8 cellular contexts compared by ENCODE assay signal in the genomic region with DNA sequence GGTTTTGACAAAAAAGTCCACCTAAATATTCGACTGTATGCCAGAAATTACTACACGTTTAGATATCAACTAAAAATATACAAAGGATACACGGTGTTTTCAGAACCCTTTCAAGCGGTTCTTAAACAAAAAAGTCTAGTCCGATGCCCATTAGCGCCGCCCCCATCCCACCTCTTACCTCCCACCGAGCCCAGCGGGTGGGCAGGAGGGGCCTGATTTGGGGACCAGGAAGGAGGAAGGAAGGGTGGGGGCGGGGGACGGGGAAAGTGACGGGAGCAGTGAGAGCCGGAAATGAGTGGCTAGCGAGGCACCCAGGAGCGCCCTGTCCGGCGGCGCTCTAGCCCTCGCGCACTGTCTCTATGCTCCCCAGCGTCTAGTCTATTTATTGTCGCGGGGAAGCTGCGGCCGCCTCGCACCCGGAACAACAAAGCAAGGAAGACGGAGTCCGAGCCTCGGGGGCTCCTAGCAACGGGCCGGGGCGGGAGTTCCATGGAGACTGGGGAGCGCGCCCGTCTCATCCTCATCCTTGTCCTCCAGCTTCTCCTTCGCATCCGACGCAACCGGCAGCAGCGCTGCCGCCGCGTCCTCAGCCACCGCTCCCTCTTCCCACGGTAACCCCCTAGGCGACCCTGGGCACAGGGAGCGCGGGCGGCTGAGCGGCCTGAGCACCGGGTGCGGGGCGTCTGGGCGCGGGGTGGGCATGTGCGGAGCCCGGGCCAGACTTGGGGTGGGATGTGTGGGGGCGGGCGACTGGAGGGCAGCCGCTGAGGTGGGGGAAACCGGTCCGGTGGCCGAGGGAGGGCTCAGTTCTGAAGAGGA.
DNase-seq lines count a peak whose midpoint lies in the region; ATAC-seq lines count a peak whose summit lies in the region.

A gene (plus strand): TSS at position 410 of the 819 bp plus-strand sequence. CDS start 26,902 bp downstream, outside the sequence.

- no peaks in the 10 kb centered on the region for H3K27me3 Mint-ChIP-seq in central memory CD8-positive, alpha-beta T cell

- H3K4me3 Mint-ChIP-seq in central memory CD8-positive, alpha-beta T cell = peak within 1 kb of the TSS; percentile 98

- DNase-seq in AG20443 (ENCODE audit: low spot score) (peak; percentile 95), NCI-H345 treated with DMSO at 0.1 percent for 48 hours (lab: John Stamatoyannopoulos, UW; ENCODE audit: unreplicated experiment) (peak; percentile 96), islet precursor cell (peak; percentile 98)
- peak; percentile 63 to 75 for DNase-seq in central memory CD8-positive, alpha-beta T cell (ENCODE audit: low spot score in 2 of 2)
- peak; percentile 91 for DNase-seq in stimulated activated CD4-positive, alpha-beta T cell treated with anti-CD3 and anti-CD28 coated beads, Interleukin-12 subunit alpha, Interleukin-12 subunit beta, amount 100 ng/mL, for 4 hours

- ATAC-seq in GM19035 (IDR thresholded peaks at IDR 0.05; ENCODE audit: unreplicated experiment) = peak; percentile 90
- ATAC-seq in HG03342 (IDR thresholded peaks at IDR 0.05; ENCODE audit: unreplicated experiment) = peak; percentile 78
- ATAC-seq in activated CD4-positive, CD25-positive, alpha-beta regulatory T cell treated with anti-CD3 and anti-CD28 coated beads, Interleukin-2, amount 50 U/mL, for 24 hours = peak; percentile 95 to 97
- ATAC-seq in central memory CD8-positive, alpha-beta T cell (replicated peaks; ENCODE audit: extremely low read depth, poor library complexity, severe bottlenecking) = peak; percentile 90

- peaks cover 7% of the 10 kb centered on the region for H3K36me3 Mint-ChIP-seq in central memory CD8-positive, alpha-beta T cell (ENCODE audit: insufficient read depth)

- no peaks in the 10 kb centered on the region for H3K9me3 Mint-ChIP-seq in central memory CD8-positive, alpha-beta T cell

- peak within 1 kb of the TSS; percentile 91 for H3K27ac Mint-ChIP-seq in central memory CD8-positive, alpha-beta T cell (ENCODE audit: low read depth)

- H3K4me1 Mint-ChIP-seq in central memory CD8-positive, alpha-beta T cell = peaks cover 50% of the 10 kb centered on the region

Comparison
In these comparisons a context has a peak if more than half of its experiments do, and no peak if none do; other contexts are left out.
1. Peak in every context shown above with its lines: DNase-seq and ATAC-seq.